In genomic region chr1:229855999-229856650, GRCh38 we compare ENCODE assay signal across 8 cellular contexts.
DNase-seq lines count a peak whose midpoint lies in the region; ATAC-seq and TF ChIP-seq lines count a peak whose summit lies in the region.

No MANE protein-coding gene starts in this region.

- H3K36me3 ChIP-seq in mesenchymal stem cell (ENCODE audit: control insufficient read depth in 1 of 2, insufficient read depth in 2 of 2, low read depth in 1 of 2, low read length in 2 of 2) (no peaks in the 10 kb centered on the region), sigmoid colon (no peaks in the 10 kb centered on the region)

- H3K4ac ChIP-seq in mesenchymal stem cell (ENCODE audit: low read depth in 1 of 2, low read length in 2 of 2): no peak overlapping the region

- intact Hi-C loops in sigmoid colon (cut with DNase I): no loop called here

- H2AK5ac ChIP-seq in mesenchymal stem cell (ENCODE audit: low read length, severe bottlenecking): no peak overlapping the region

- H3K27me3 ChIP-seq in mesenchymal stem cell (ENCODE audit: control insufficient read depth in 1 of 2, insufficient read depth in 1 of 2, low read length in 2 of 2) (peaks cover 5 to 18% of the 10 kb centered on the region in 2 experiments), sigmoid colon (no peaks in the 10 kb centered on the region)

- peak overlapping the region; percentile 45 for H3K9ac ChIP-seq in mesenchymal stem cell (ENCODE audit: low read length)

- no peak overlapping the region for H3K23ac ChIP-seq in mesenchymal stem cell (ENCODE audit: low read length in 2 of 2)

- no peak overlapping the region for H2AFZ ChIP-seq in mesenchymal stem cell (ENCODE audit: low read depth, low read length)

- WGBS in mesenchymal stem cell: 77% methylated on average over 7 of the region's 7 CpGs
- 32 to 66% methylated on average over 7 of the region's 7 CpGs for WGBS in sigmoid colon, 2 donors

- no peak overlapping the region for H2BK120ac ChIP-seq in mesenchymal stem cell (ENCODE audit: low read depth, low read length)

- no peak for TF ChIP-seq CTCF in sigmoid colon (IDR thresholded peaks at IDR 0.05)

- no peaks in the 10 kb centered on the region for H3K9me3 ChIP-seq in mesenchymal stem cell (ENCODE audit: control insufficient read depth, low read length)
- H3K9me3 ChIP-seq in sigmoid colon: no peaks in the 10 kb centered on the region

- no peak overlapping the region for H4K91ac ChIP-seq in mesenchymal stem cell (ENCODE audit: low read length)

- no peak for TF ChIP-seq EP300 in sigmoid colon (IDR thresholded peaks at IDR 0.05)

- ATAC-seq in GM19351 (IDR thresholded peaks at IDR 0.05; ENCODE audit: unreplicated experiment) (peak; percentile 95), HG03159 (IDR thresholded peaks at IDR 0.05; ENCODE audit: unreplicated experiment) (peak; percentile 98)

- peak overlapping the region in 1 of 2 experiments; percentile 44 for H3K4me3 ChIP-seq in mesenchymal stem cell (ENCODE audit: insufficient read depth in 1 of 2, low read depth in 1 of 2, low read length in 2 of 2)
- H3K4me3 ChIP-seq in sigmoid colon: peak overlapping the region in 1 of 4 donors; percentile 5

- no peak overlapping the region for H3K14ac ChIP-seq in mesenchymal stem cell (ENCODE audit: low read length in 2 of 2)

- H2BK15ac ChIP-seq in mesenchymal stem cell (ENCODE audit: low read depth, poor library complexity, severe bottlenecking): no peak overlapping the region

- no peak overlapping the region for H3K4me2 ChIP-seq in mesenchymal stem cell (ENCODE audit: low read length, poor library complexity, severe bottlenecking)

- H3K27ac ChIP-seq in mesenchymal stem cell (ENCODE audit: low read length, poor library complexity, severe bottlenecking) (no peak overlapping the region), sigmoid colon (no peak overlapping the region)

- H3K18ac ChIP-seq in mesenchymal stem cell (ENCODE audit: low read depth in 1 of 2, low read length in 2 of 2): no peak overlapping the region

- H3K4me1 ChIP-seq in mesenchymal stem cell (ENCODE audit: control insufficient read depth, insufficient read depth, low read depth, low read length) (peaks cover 1% of the 10 kb centered on the region), sigmoid colon (no peaks in the 10 kb centered on the region)

- no peaks in the 10 kb centered on the region for H3K79me1 ChIP-seq in mesenchymal stem cell (replicated peaks; ENCODE audit: low read length, poor library complexity, severe bottlenecking)

- H2BK5ac ChIP-seq in mesenchymal stem cell (ENCODE audit: low read depth, low read length, poor library complexity, severe bottlenecking): no peak overlapping the region

- no peak for TF ChIP-seq POLR2A in sigmoid colon (IDR thresholded peaks at IDR 0.05)

- no peak overlapping the region for H4K8ac ChIP-seq in mesenchymal stem cell (ENCODE audit: low read length)

- DNase-seq in EL (peak; percentile 22), SKM-1 treated with dmso at 0.1 percent for 144 hours (lab: John Stamatoyannopoulos, UW; ENCODE audit: unreplicated experiment) (peak; percentile 64), mesenchymal stem cell (no peak), COR-L47 (lab: John Stamatoyannopoulos, UW) (no peak), sigmoid colon (no peak), T1000 (lab: John Stamatoyannopoulos, UW) (no peak)

- no peak overlapping the region for H2BK12ac ChIP-seq in mesenchymal stem cell (ENCODE audit: low read length in 2 of 2)

Comparison
In these comparisons a context has a peak if more than half of its experiments do, and no peak if none do; other contexts are left out.
1. DNase-seq: peak in EL (single experiment) and SKM-1 treated with dmso at 0.1 percent for 144 hours (single experiment); none in mesenchymal stem cell (single experiment), COR-L47 (single experiment), sigmoid colon (single experiment) and T1000 (single experiment).